In the genomic region with DNA sequence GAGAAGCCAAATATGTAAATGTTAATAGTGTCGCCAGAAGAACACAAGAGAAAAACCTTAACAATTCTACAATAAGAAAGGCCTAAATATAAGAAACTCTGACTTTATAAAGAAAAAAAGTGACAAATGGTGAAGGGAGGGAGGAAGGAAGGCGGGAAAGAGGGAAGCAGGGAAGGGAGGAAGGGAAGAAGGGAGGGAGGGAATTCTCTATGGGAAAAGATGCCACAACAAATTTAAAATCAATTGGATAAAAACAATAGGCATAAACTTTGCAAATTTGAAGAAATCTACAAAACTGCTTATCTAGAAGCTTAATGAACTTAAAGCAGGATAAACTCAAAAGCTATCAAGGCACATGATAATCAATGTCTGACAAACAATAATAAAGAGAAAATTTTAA, we compare ENCODE assay signal across 16 cellular contexts. TPM values are rescaled to one million over a fixed set of nuclear protein-coding genes. Genes with fewer than 3 reads are reported as not detected.
DNase-seq lines count a peak whose midpoint lies in the region; ATAC-seq and TF ChIP-seq lines count a peak whose summit lies in the region.
"Had no signal": no experiment of that assay in that cellular context is flagged by ENCODE, and none has a peak within 500 bp of the region (broad histone marks: within the 10 kb centered on the region; RNA-seq: fewer than 3 reads in every experiment).

No MANE protein-coding gene starts in this region.

- no peaks in the 10 kb centered on the region for H3K9me3 ChIP-seq in left ventricle myocardium inferior (replicated peaks)
- H3K9me3 ChIP-seq in right cardiac atrium (ENCODE audit: control insufficient read depth, low read length) = no peaks in the 10 kb centered on the region
- no peaks in the 10 kb centered on the region for H3K9me3 ChIP-seq in mesenchymal stem cell (ENCODE audit: control insufficient read depth, low read length)
- H3K9me3 ChIP-seq: A549; BLaER1 treated with 17β-estradiol and CSF1 and Interleukin-3, amounts not matched to agents 10 nM and 100 nM; Caco-2 had no signal

- H2BK15ac ChIP-seq in mesenchymal stem cell (ENCODE audit: low read depth, poor library complexity, severe bottlenecking) = no peak overlapping the region

- H3K23ac ChIP-seq in mesenchymal stem cell (ENCODE audit: low read length in 2 of 2) = no peak overlapping the region

- ATAC-seq in right cardiac atrium = no peak
- ATAC-seq: A549; CD8-positive, alpha-beta T cell had no signal

- H4K91ac ChIP-seq in mesenchymal stem cell (ENCODE audit: low read length) = no peak overlapping the region

- H3K79me1 ChIP-seq in mesenchymal stem cell (replicated peaks; ENCODE audit: low read length, poor library complexity, severe bottlenecking) = peaks cover 19% of the 10 kb centered on the region

- no peak overlapping the region for H3K4ac ChIP-seq in mesenchymal stem cell (ENCODE audit: low read depth in 1 of 2, low read length in 2 of 2)

- H3K4me1 ChIP-seq in left ventricle myocardium inferior (peaks cover 9% of the 10 kb centered on the region), right cardiac atrium (ENCODE audit: control insufficient read depth, insufficient read depth, low read length) (no peaks in the 10 kb centered on the region), mesenchymal stem cell (ENCODE audit: control insufficient read depth, insufficient read depth, low read depth, low read length) (no peaks in the 10 kb centered on the region)
- H3K4me1 ChIP-seq: A549, Caco-2 had no signal

- no peaks in the 10 kb centered on the region for H3K27me3 ChIP-seq in left ventricle myocardium inferior (ENCODE audit: low read depth)
- no peaks in the 10 kb centered on the region for H3K27me3 ChIP-seq in right cardiac atrium (ENCODE audit: control insufficient read depth, insufficient read depth)
- no peaks in the 10 kb centered on the region for H3K27me3 ChIP-seq in mesenchymal stem cell (ENCODE audit: control insufficient read depth in 1 of 2, insufficient read depth in 1 of 2, low read length in 2 of 2)
- H3K27me3 ChIP-seq: BLaER1 treated with 17β-estradiol and CSF1 and Interleukin-3, amounts not matched to agents 10 nM and 100 nM had no signal

- H4K8ac ChIP-seq in mesenchymal stem cell (ENCODE audit: low read length) = no peak overlapping the region

- intact Hi-C loops in left ventricle myocardium inferior (cut with micrococcal nuclease) (no loop called here), right cardiac atrium (cut with DNase I) (no loop called here)

- H3K14ac ChIP-seq in mesenchymal stem cell (ENCODE audit: low read length in 2 of 2) = no peak overlapping the region

- H3K4me2 ChIP-seq in mesenchymal stem cell (ENCODE audit: low read length, poor library complexity, severe bottlenecking) = no peak overlapping the region
- H3K4me2 ChIP-seq: A549; BLaER1 treated with 17β-estradiol and CSF1 and Interleukin-3, amounts not matched to agents 10 nM and 100 nM had no signal

- no peak overlapping the region for H3K18ac ChIP-seq in mesenchymal stem cell (ENCODE audit: low read depth in 1 of 2, low read length in 2 of 2)

- WGBS in right cardiac atrium = 95% methylated on average over 2 of the region's 2 CpGs
- WGBS in mesenchymal stem cell = 100% methylated on average over 1 of the region's 2 CpGs

- no peak overlapping the region for H2BK12ac ChIP-seq in mesenchymal stem cell (ENCODE audit: low read length in 2 of 2)

- H2BK120ac ChIP-seq in mesenchymal stem cell (ENCODE audit: low read depth, low read length) = no peak overlapping the region

- DNase-seq in left ventricle myocardium inferior = no peak
- no peak for DNase-seq in right cardiac atrium
- DNase-seq in SK-N-DZ (ENCODE audit: low spot score) = peak; percentile 89
- no peak for DNase-seq in mesenchymal stem cell
- DNase-seq in NCI-H2107 (lab: John Stamatoyannopoulos, UW) = no peak
- DNase-seq: AML-193; Caco-2; Calu3; CD4-positive, alpha-beta T cell; CD8-positive, alpha-beta T cell; DMS79 treated with DMSO at 0.1 percent for 48 hours; GF-D8 had no signal

- no peak for TF ChIP-seq CTCF in left ventricle myocardium inferior (IDR thresholded peaks at IDR 0.05; ENCODE audit: borderline replicate concordance)

- H2AK5ac ChIP-seq in mesenchymal stem cell (ENCODE audit: low read length, severe bottlenecking) = no peak overlapping the region

- H3K4me3 ChIP-seq in left ventricle myocardium inferior = no peak overlapping the region
- no peak overlapping the region for H3K4me3 ChIP-seq in right cardiac atrium (ENCODE audit: low read length)
- no peak overlapping the region for H3K4me3 ChIP-seq in mesenchymal stem cell (ENCODE audit: insufficient read depth in 1 of 2, low read depth in 1 of 2, low read length in 2 of 2)
- H3K4me3 ChIP-seq: A549; BLaER1 treated with 17β-estradiol and CSF1 and Interleukin-3, amounts not matched to agents 10 nM and 100 nM had no signal

- H3K36me3 ChIP-seq in left ventricle myocardium inferior (peaks cover 15% of the 10 kb centered on the region), mesenchymal stem cell (ENCODE audit: control insufficient read depth in 1 of 2, insufficient read depth in 2 of 2, low read depth in 1 of 2, low read length in 2 of 2) (peaks cover 3 to 24% of the 10 kb centered on the region in 2 experiments)

- H3K9ac ChIP-seq in mesenchymal stem cell (ENCODE audit: low read length) = no peak overlapping the region
- H3K9ac ChIP-seq: BLaER1 treated with 17β-estradiol and CSF1 and Interleukin-3, amounts not matched to agents 10 nM and 100 nM had no signal

- H2AFZ ChIP-seq in mesenchymal stem cell (ENCODE audit: low read depth, low read length) = no peak overlapping the region

- H2BK5ac ChIP-seq in mesenchymal stem cell (ENCODE audit: low read depth, low read length, poor library complexity, severe bottlenecking) = peak overlapping the region; percentile 57

- H3K27ac ChIP-seq in left ventricle myocardium inferior (replicated peaks) (peak overlapping the region; percentile 53), right cardiac atrium (ENCODE audit: low read length) (no peak overlapping the region), mesenchymal stem cell (ENCODE audit: low read length, poor library complexity, severe bottlenecking) (no peak overlapping the region)
- H3K27ac ChIP-seq: 22Rv1; A549; BLaER1 treated with 17β-estradiol and CSF1 and Interleukin-3, amounts not matched to agents 10 nM and 100 nM; C4-2B had no signal

RNA-seq across cellular contexts. Expression of gene NBAS, which starts 16.9 kb away (rescaled TPM):
- 50.6 TPM for total RNA-seq in left ventricle myocardium inferior
- 10 to 100 TPM; 50.0 to 59.4 (median 53.4) TPM for total RNA-seq in right cardiac atrium
- 22.4 TPM for polyA plus RNA-seq in right cardiac atrium
- polyA plus RNA-seq in SK-N-DZ (2014; cell fraction: cytosol; rRNA removed) = 171 and 202 TPM in 2 replicates
- polyA plus RNA-seq in SK-N-DZ (2014; cell fraction: nucleus; rRNA removed) = 123 and 132 TPM in 2 replicates
- polyA plus RNA-seq in mesenchymal stem cell (2013, experiment 1 of 2) = 22.8 TPM
- 22.6 TPM for polyA plus RNA-seq in mesenchymal stem cell (2013, experiment 2 of 2)

RNA-seq across cellular contexts. Expression of gene DDX1, which starts 47.4 kb away (rescaled TPM):
- total RNA-seq in left ventricle myocardium inferior (156 TPM), right cardiac atrium (100 to 1,000 TPM; 109 to 136 (median 113) TPM)
- 117 TPM for polyA plus RNA-seq in right cardiac atrium
- 5,002 and 5,638 TPM in 2 replicates for polyA plus RNA-seq in SK-N-DZ (2014; cell fraction: cytosol; rRNA removed)
- polyA plus RNA-seq in SK-N-DZ (2014; cell fraction: nucleus; rRNA removed) = 4,616 and 5,818 TPM in 2 replicates
- polyA plus RNA-seq in mesenchymal stem cell (2013, experiment 1 of 2) = 92.2 TPM
- polyA plus RNA-seq in mesenchymal stem cell (2013, experiment 2 of 2) = 94.3 TPM
